In the genomic region with DNA sequence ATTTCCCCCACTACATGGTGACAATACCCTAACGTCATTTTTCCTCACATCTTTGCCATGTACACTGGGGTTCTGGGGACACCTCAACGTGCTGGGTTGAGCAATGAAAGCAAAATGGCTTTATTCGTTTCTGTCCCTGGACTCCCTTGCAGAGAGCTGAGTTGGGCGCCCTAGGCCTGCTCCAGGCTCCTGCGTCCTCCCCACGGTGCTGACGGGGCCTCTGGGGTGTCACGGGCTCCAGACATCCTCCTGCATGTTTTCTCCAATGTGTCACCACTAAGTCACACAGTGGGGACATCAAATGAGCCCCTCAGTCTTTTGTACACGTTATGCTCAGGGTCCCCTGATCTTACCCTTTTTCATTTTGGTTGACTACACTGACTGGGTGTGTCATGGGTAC, we compare ENCODE assay signal across 18 cellular contexts.
DNase-seq lines count a peak whose midpoint lies in the region; ATAC-seq and TF ChIP-seq lines count a peak whose summit lies in the region.
"Had no signal": no experiment of that assay in that cellular context is flagged by ENCODE, and none has a peak within 500 bp of the region (broad histone marks: within the 10 kb centered on the region; RNA-seq: fewer than 3 reads in every experiment).

No MANE protein-coding gene starts in this region.

- peaks cover 18% of the 10 kb centered on the region for H3K27me3 Mint-ChIP-seq in activated naive CD8-positive, alpha-beta T cell treated with anti-CD3 and anti-CD28 coated beads, Interleukin-2, amount 50 U/mL, for 24 hours
- peaks cover 25% of the 10 kb centered on the region for H3K27me3 Mint-ChIP-seq in activated naive CD8-positive, alpha-beta T cell treated with anti-CD3 and anti-CD28 coated beads for 36 hours
- H3K27me3 Mint-ChIP-seq in nephron progenitor cell (ENCODE audit: low read depth, poor library complexity) (peaks cover 13% of the 10 kb centered on the region), progenitor cell of endocrine pancreas (no peaks in the 10 kb centered on the region), Calu3 (ENCODE audit: unreplicated experiment) (peaks cover 74% of the 10 kb centered on the region)
- H3K27me3 Mint-ChIP-seq: CD4-positive, CD25-positive, alpha-beta regulatory T cell had no signal

- intact Hi-C loops in Calu3 (cut with micrococcal nuclease; ENCODE audit: unreplicated experiment): no loop called here

- no peak overlapping the region for H3K4me3 Mint-ChIP-seq in activated naive CD8-positive, alpha-beta T cell treated with anti-CD3 and anti-CD28 coated beads, Interleukin-2, amount 50 U/mL, for 24 hours
- no peak overlapping the region for H3K4me3 Mint-ChIP-seq in activated naive CD8-positive, alpha-beta T cell treated with anti-CD3 and anti-CD28 coated beads for 36 hours
- H3K4me3 Mint-ChIP-seq in nephron progenitor cell (peak overlapping the region; percentile 58), progenitor cell of endocrine pancreas (ENCODE audit: low read depth) (no peak overlapping the region), Calu3 (ENCODE audit: low read depth, unreplicated experiment) (no peak overlapping the region)
- H3K4me3 Mint-ChIP-seq: CD4-positive, CD25-positive, alpha-beta regulatory T cell; CD8-positive, alpha-beta memory T cell had no signal

- H3K4me1 Mint-ChIP-seq in activated naive CD8-positive, alpha-beta T cell treated with anti-CD3 and anti-CD28 coated beads, Interleukin-2, amount 50 U/mL, for 24 hours: no peaks in the 10 kb centered on the region
- H3K4me1 Mint-ChIP-seq in activated naive CD8-positive, alpha-beta T cell treated with anti-CD3 and anti-CD28 coated beads for 36 hours: no peaks in the 10 kb centered on the region
- H3K4me1 Mint-ChIP-seq in nephron progenitor cell (peaks cover 47% of the 10 kb centered on the region), progenitor cell of endocrine pancreas (ENCODE audit: low read depth) (peaks cover 14% of the 10 kb centered on the region), Calu3 (ENCODE audit: low read depth, unreplicated experiment) (peaks cover 8% of the 10 kb centered on the region)
- H3K4me1 Mint-ChIP-seq: CD4-positive, CD25-positive, alpha-beta regulatory T cell; CD8-positive, alpha-beta memory T cell had no signal

- no peaks in the 10 kb centered on the region for H3K36me3 Mint-ChIP-seq in activated naive CD8-positive, alpha-beta T cell treated with anti-CD3 and anti-CD28 coated beads, Interleukin-2, amount 50 U/mL, for 24 hours (ENCODE audit: low read depth)
- no peaks in the 10 kb centered on the region for H3K36me3 Mint-ChIP-seq in activated naive CD8-positive, alpha-beta T cell treated with anti-CD3 and anti-CD28 coated beads for 36 hours
- H3K36me3 Mint-ChIP-seq in nephron progenitor cell (ENCODE audit: low read depth) (peaks cover 4% of the 10 kb centered on the region), progenitor cell of endocrine pancreas (ENCODE audit: insufficient read depth) (no peaks in the 10 kb centered on the region), Calu3 (ENCODE audit: insufficient read depth, unreplicated experiment) (peaks cover 9% of the 10 kb centered on the region)
- H3K36me3 Mint-ChIP-seq: CD4-positive, CD25-positive, alpha-beta regulatory T cell had no signal

- DNase-seq in activated naive CD8-positive, alpha-beta T cell treated with anti-CD3 and anti-CD28 coated beads, Interleukin-2, amount 50 U/mL, for 24 hours: no peak
- no peak for DNase-seq in activated naive CD8-positive, alpha-beta T cell treated with anti-CD3 and anti-CD28 coated beads for 36 hours
- DNase-seq in coronary artery (ENCODE audit: low spot score) (peak; percentile 41), nephron progenitor cell (no peak), progenitor cell of endocrine pancreas (ENCODE audit: low spot score, unreplicated experiment) (no peak), AML-193 (lab: John Stamatoyannopoulos, UW) (no peak), Calu3 (no peak), NCI-H510A (lab: John Stamatoyannopoulos, UW) (no peak)
- DNase-seq: BE2C; C1 segment of cervical spinal cord; CD4-positive, CD25-positive, alpha-beta regulatory T cell; CD8-positive, alpha-beta memory T cell; COR-L47; GM23248; HCEC 1CT; IMR-90 had no signal

- BruUV-seq in Calu3 (replicated peaks; lab: Mats Ljungman, UMichigan): no TSS peak

- H3K4me3 ChIP-seq in coronary artery: no peak overlapping the region
- H3K4me3 ChIP-seq: GM23248 had no signal

- TF ChIP-seq CTCF in coronary artery (IDR thresholded peaks at IDR 0.05): no peak
- no peak for TF ChIP-seq CTCF in nephron progenitor cell (IDR thresholded peaks at IDR 0.05)
- TF ChIP-seq CTCF in progenitor cell of endocrine pancreas (IDR thresholded peaks at IDR 0.05; ENCODE audit: unreplicated experiment): no peak
- no peak for TF ChIP-seq CTCF in Calu3 (IDR thresholded peaks at IDR 0.05; ENCODE audit: unreplicated experiment)

- H3K9me3 Mint-ChIP-seq in activated naive CD8-positive, alpha-beta T cell treated with anti-CD3 and anti-CD28 coated beads, Interleukin-2, amount 50 U/mL, for 24 hours: no peaks in the 10 kb centered on the region
- no peaks in the 10 kb centered on the region for H3K9me3 Mint-ChIP-seq in activated naive CD8-positive, alpha-beta T cell treated with anti-CD3 and anti-CD28 coated beads for 36 hours
- peaks cover 16% of the 10 kb centered on the region for H3K9me3 Mint-ChIP-seq in nephron progenitor cell
- H3K9me3 Mint-ChIP-seq in progenitor cell of endocrine pancreas (ENCODE audit: low read depth): no peaks in the 10 kb centered on the region
- no peaks in the 10 kb centered on the region for H3K9me3 Mint-ChIP-seq in Calu3 (ENCODE audit: low read depth, unreplicated experiment)

- no peak overlapping the region for H3K27ac Mint-ChIP-seq in activated naive CD8-positive, alpha-beta T cell treated with anti-CD3 and anti-CD28 coated beads, Interleukin-2, amount 50 U/mL, for 24 hours
- H3K27ac Mint-ChIP-seq in activated naive CD8-positive, alpha-beta T cell treated with anti-CD3 and anti-CD28 coated beads for 36 hours: no peak overlapping the region
- H3K27ac Mint-ChIP-seq in nephron progenitor cell (peak overlapping the region; percentile 94), progenitor cell of endocrine pancreas (peak overlapping the region; percentile 40), Calu3 (ENCODE audit: unreplicated experiment) (no peak overlapping the region)
- H3K27ac Mint-ChIP-seq: CD4-positive, CD25-positive, alpha-beta regulatory T cell; CD8-positive, alpha-beta memory T cell had no signal

- CTCF ChIA-PET in Calu3 (lab: Charles Lee): no interaction called here

- ATAC-seq in activated naive CD8-positive, alpha-beta T cell treated with anti-CD3 and anti-CD28 coated beads, Interleukin-2, amount 50 U/mL, for 24 hours: peak; percentile 21

- H3K27ac ChIP-seq in coronary artery: no peak overlapping the region
- H3K27ac ChIP-seq: 22Rv1, GM23248, HL-60 had no signal

Comparison
In these comparisons a context has a peak if more than half of its experiments do, and no peak if none do; other contexts are left out.
1. H3K27ac Mint-ChIP-seq: peak in nephron progenitor cell (single experiment) and progenitor cell of endocrine pancreas (single experiment); none in activated naive CD8-positive, alpha-beta T cell treated with anti-CD3 and anti-CD28 coated beads, Interleukin-2, amount 50 U/mL, for 24 hours (single experiment), activated naive CD8-positive, alpha-beta T cell treated with anti-CD3 and anti-CD28 coated beads for 36 hours (single experiment) and Calu3 (single experiment).